Comparison of ENCODE assay signal across 24 cellular contexts in genomic region chr12:15963271-15963670, GRCh38. TPM values are rescaled to one million over a fixed set of nuclear protein-coding genes. Genes with fewer than 3 reads are reported as not detected.
DNase-seq lines count a peak whose midpoint lies in the region; ATAC-seq, FAIRE-seq and TF ChIP-seq lines count a peak whose summit lies in the region.
"Had no signal": no experiment of that assay in that cellular context is flagged by ENCODE, and none has a peak within 500 bp of the region (broad histone marks: within the 10 kb centered on the region; RNA-seq: fewer than 3 reads in every experiment).

No MANE protein-coding gene starts in this region.

- no peaks in the 10 kb centered on the region for H3K27me3 ChIP-seq in CD8-positive, alpha-beta T cell (ENCODE audit: insufficient read depth, low read length)
- H3K27me3 ChIP-seq: colonic mucosa, thyroid gland had no signal

- peaks cover 62% of the 10 kb centered on the region for H3K36me3 Mint-ChIP-seq in CD8-positive, alpha-beta T cell

- no peaks in the 10 kb centered on the region for H3K9me3 ChIP-seq in CD8-positive, alpha-beta T cell (ENCODE audit: low read length)
- H3K9me3 ChIP-seq: colonic mucosa, thyroid gland had no signal

- intact Hi-C loops in CD8-positive, alpha-beta T cell (cut with DNase I, micrococcal nuclease): no loop called here

- CTCF ChIA-PET in CD8-positive, alpha-beta T cell (lab: Charles Lee): interaction anchor here (0.6 kb wide), 1 partner anchor 141 kb away, joined by 4 read pairs; no protein-coding TSS in a partner anchor

- H3K27me3 Mint-ChIP-seq in CD8-positive, alpha-beta T cell (ENCODE audit: low read depth): no peaks in the 10 kb centered on the region
- H3K27me3 Mint-ChIP-seq: naive B cell had no signal

- peak; percentile 54 for DNase-seq in EL
- peak; percentile 40 for DNase-seq in RCC 7860 (ENCODE audit: low spot score)
- peak; percentile 57 for DNase-seq in epithelial cell of proximal tubule (ENCODE audit: low read depth)
- peak; percentile 71 for DNase-seq in kidney glomerular epithelial cell (lab: John Stamatoyannopoulos, UW)
- DNase-seq in NCI-H1105 treated with DMSO at 0.1 percent for 48 hours (lab: John Stamatoyannopoulos, UW): no peak
- no peak for DNase-seq in CD8-positive, alpha-beta T cell
- DNase-seq: activated CD4-positive, CD25-positive, alpha-beta regulatory T cell; activated naive CD4-positive, alpha-beta T cell treated with anti-CD3 and anti-CD28 coated beads, Interleukin-2, amount 50 U/mL, for 16 hours; activated T-cell treated with anti-CD3 and anti-CD28 coated beads, Interleukin-2, amount 50 U/mL, for 4 hours; colonic mucosa; GOT3; head of caudate nucleus; MM.1S; naive B cell; NCI-H146; NCI-H82; stimulated activated naive CD4-positive, alpha-beta T cell treated with Interleukin-2 at 50 U/mL for 16 hours; thyroid gland had no signal

- POLR2A ChIA-PET in CD8-positive, alpha-beta T cell (lab: Charles Lee): no interaction called here

- H3K9me3 Mint-ChIP-seq in CD8-positive, alpha-beta T cell: no peaks in the 10 kb centered on the region
- H3K9me3 Mint-ChIP-seq: activated T-cell treated with anti-CD3 and anti-CD28 coated beads, Interleukin-2, amount 50 U/mL, for 4 hours; naive B cell; T-helper 2 cell treated with Interferon-gamma antibody and Interleukin-4, amounts not matched to agents 5 μg/mL and 100 μg/mL, for 36 hours had no signal

- H3K4me1 ChIP-seq in CD8-positive, alpha-beta T cell (ENCODE audit: insufficient read depth, low read length): no peaks in the 10 kb centered on the region
- H3K4me1 ChIP-seq: colonic mucosa, thyroid gland had no signal

- H3K4me1 Mint-ChIP-seq in CD8-positive, alpha-beta T cell (ENCODE audit: low read depth): no peaks in the 10 kb centered on the region
- H3K4me1 Mint-ChIP-seq: naive B cell had no signal

- H3K27ac Mint-ChIP-seq in CD8-positive, alpha-beta T cell: no peak overlapping the region
- H3K27ac Mint-ChIP-seq: naive B cell; T-helper 2 cell treated with Interferon-gamma antibody and Interleukin-4, amounts not matched to agents 5 μg/mL and 100 μg/mL, for 36 hours had no signal

- no peak overlapping the region for H3K4me3 ChIP-seq in epithelial cell of proximal tubule (ENCODE audit: low read depth, low read length)
- H3K4me3 ChIP-seq in CD8-positive, alpha-beta T cell (ENCODE audit: low read depth, low read length): no peak overlapping the region
- H3K4me3 ChIP-seq: colonic mucosa, thyroid gland had no signal

- no peak overlapping the region for H3K27ac ChIP-seq in CD8-positive, alpha-beta T cell (ENCODE audit: low read depth, low read length)
- H3K27ac ChIP-seq: colonic mucosa, thyroid gland had no signal

- ATAC-seq in HG02798 (IDR thresholded peaks at IDR 0.05; ENCODE audit: poor library complexity, unreplicated experiment) (no peak), HG02973 (IDR thresholded peaks at IDR 0.05; ENCODE audit: unreplicated experiment) (no peak)
- ATAC-seq in CD8-positive, alpha-beta T cell: no peak
- ATAC-seq: activated T-cell treated with anti-CD3 and anti-CD28 coated beads, Interleukin-2, amount 50 U/mL, for 4 hours; sciatic nerve had no signal

- no peaks in the 10 kb centered on the region for H3K36me3 ChIP-seq in CD8-positive, alpha-beta T cell (ENCODE audit: insufficient read depth, low read length)
- H3K36me3 ChIP-seq: colonic mucosa had no signal

- FAIRE-seq in RCC 7860 (lab: Jason Lieb, UNC): no peak
- FAIRE-seq: endometrium, GM18507 had no signal

- TF ChIP-seq CTCF in epithelial cell of proximal tubule (conservative IDR thresholded peaks at IDR 0.05; ENCODE audit: low read depth, low read length): no peak
- TF ChIP-seq CTCF in CD8-positive, alpha-beta T cell (IDR thresholded peaks at IDR 0.05): no peak

- H3K4me3 Mint-ChIP-seq in CD8-positive, alpha-beta T cell: no peak overlapping the region
- H3K4me3 Mint-ChIP-seq: activated T-cell treated with anti-CD3 and anti-CD28 coated beads, Interleukin-2, amount 50 U/mL, for 4 hours; naive B cell; T-helper 2 cell treated with Interferon-gamma antibody and Interleukin-4, amounts not matched to agents 5 μg/mL and 100 μg/mL, for 36 hours had no signal

RNA-seq across cellular contexts. Expression of gene DERA, which starts 52.1 kb away (rescaled TPM):
- total RNA-seq in epithelial cell of proximal tubule: 52.6 and 76.0 TPM in 2 replicates
- total RNA-seq in CD8-positive, alpha-beta T cell: 1 to 10 TPM; 4.9 to 5.1 TPM

Comparison
In these comparisons a context has a peak if more than half of its experiments do, and no peak if none do; other contexts are left out.
1. DNase-seq: peak in EL (single experiment), RCC 7860 (single experiment), epithelial cell of proximal tubule (single experiment) and kidney glomerular epithelial cell (single experiment); none in NCI-H1105 treated with DMSO at 0.1 percent for 48 hours (single experiment) and CD8-positive, alpha-beta T cell (0 of 7).